Comparison of ENCODE assay signal across 1 cellular context in the genomic region with DNA sequence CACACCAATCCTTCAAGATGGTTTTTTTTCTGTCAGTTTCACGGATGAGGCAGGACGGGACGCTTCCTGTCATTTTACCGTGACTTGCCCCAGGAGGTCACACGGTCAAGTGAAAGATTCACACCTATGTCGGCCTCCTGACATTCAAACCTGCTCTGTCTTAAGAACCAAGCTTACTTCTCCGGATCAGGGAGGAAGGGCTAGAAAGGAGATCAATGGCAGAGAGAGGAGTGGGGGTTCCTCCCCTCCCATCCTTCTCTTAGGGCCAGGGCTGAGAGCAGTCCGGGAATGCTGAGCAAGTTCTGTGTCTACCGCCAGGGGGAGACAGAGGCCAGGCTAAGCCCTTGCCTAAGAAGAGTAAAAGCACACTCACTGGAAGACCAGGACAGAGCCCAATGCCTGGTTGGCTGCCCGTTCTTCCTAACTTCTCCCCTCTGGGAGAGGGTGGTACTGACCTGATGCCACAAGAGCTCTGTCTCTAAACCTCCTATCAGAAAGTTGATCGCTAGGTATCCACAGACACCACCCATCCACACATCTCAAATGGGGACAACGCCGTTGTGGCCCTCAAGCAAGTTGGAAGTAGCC.
TF ChIP-seq lines count a peak whose summit lies in the region.

No MANE protein-coding gene starts in this region.

TF ChIP-seq in SK-N-SH, 30 proteins besides CTCF, POLR2A, EP300 and RAD21:
- peak; percentile 98 for TF ChIP-seq SMC3 (IDR thresholded peaks at IDR 0.05; ENCODE audit: low read depth, low read length)
- 0 out of 2 replicates have a peak, but pooled peaks have one; percentile 24 for TF ChIP-seq MXI1 (IDR thresholded peaks at IDR 0.05; ENCODE audit: low read depth, low read length)
- no peak for TF ChIP-seq POLR2AphosphoS5 (IDR thresholded peaks at IDR 0.05; ENCODE audit: low read depth, low read length)
- 0 out of 2 replicates have a peak, but pooled peaks have one; percentile 39 for TF ChIP-seq RCOR1 (IDR thresholded peaks at IDR 0.05; ENCODE audit: low read length)
